ENCODE assay signal across 8 cellular contexts in the genomic region with DNA sequence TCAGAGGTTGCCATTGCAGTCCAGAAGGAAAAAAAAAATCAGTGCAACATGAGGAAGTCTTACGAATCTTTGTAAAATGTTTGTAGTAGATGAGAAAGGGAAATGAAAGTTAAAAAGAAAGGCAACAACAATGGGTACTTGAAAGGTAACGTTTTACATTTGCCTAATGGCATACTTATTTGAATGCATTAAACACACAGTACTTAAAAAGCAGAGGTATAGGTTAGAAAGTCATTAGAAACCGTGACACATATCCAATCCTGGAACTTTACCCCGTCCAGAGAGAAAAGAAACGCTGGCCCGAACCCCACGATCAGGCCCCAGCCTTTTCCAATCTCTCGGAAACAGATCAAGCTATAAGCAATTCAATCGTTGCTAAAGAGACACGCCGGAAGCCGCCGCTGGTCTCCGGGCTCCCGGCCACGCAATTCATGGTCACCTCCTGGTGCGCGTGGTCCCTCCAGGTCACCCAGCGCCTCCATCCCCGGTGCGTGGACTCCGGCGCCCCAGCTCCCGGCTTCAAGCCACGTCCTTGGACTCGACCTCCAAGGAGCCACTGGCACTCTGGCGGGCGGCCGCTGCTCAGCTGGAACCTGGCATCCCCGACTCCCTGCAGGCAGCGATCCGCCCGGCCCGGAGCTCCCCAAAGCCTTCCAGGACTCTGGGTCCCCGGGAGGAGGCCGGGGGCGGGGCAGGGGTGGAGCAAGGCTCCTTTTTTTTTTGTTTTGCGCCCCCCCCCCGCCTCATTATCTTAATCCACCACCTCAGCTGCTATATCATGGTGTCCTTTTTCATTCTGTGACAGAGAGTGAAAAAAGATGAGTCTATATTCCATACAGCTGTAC. TPM values are rescaled to one million over a fixed set of nuclear protein-coding genes. Genes with fewer than 3 reads are reported as not detected.
A peak's percentile ranks its signal among the peaks of the same experiment; 100 is the strongest.
DNase-seq lines count a peak whose midpoint lies in the region; ATAC-seq, FAIRE-seq and TF ChIP-seq lines count a peak whose summit lies in the region.

SLC18B1 (minus strand) TSS at position 663 of the 845 bp plus-strand sequence; CDS start at position 482, 181 bp downstream.

- peaks cover 3% of the 10 kb centered on the region for H3K27me3 Mint-ChIP-seq in activated T-helper 1 cell treated with anti-CD3 and anti-CD28 coated beads, Interleukin-12 subunit alpha, Interleukin-12 subunit beta, Interleukin-2, Interleukin-4 antibody, amounts not matched to agents 30 ng/mL and 10 ng/mL and 1 ng/mL, durations not matched to agents 14 hours and 24 hours and 36 hours (ENCODE audit: insufficient read depth)

- H3K4me3 Mint-ChIP-seq in activated T-helper 1 cell treated with anti-CD3 and anti-CD28 coated beads, Interleukin-12 subunit alpha, Interleukin-12 subunit beta, Interleukin-2, Interleukin-4 antibody, amounts not matched to agents 30 ng/mL and 10 ng/mL and 1 ng/mL, durations not matched to agents 14 hours and 24 hours and 36 hours = no peak within 1 kb of the TSS

- H3K4me2 ChIP-seq in A549 = no peak within 1 kb of the TSS

- H3K4me1 ChIP-seq in A549 (no peaks in the 10 kb centered on the region), muscle layer of duodenum (ENCODE audit: control insufficient read depth in 1 of 2, insufficient read depth in 2 of 2, low read length in 2 of 2) (no peaks in the 10 kb centered on the region), thoracic aorta (ENCODE audit: control insufficient read depth in 1 of 2, low read depth in 2 of 2) (no peaks in the 10 kb centered on the region)

- intact Hi-C loops in activated T-helper 1 cell treated with anti-CD3 and anti-CD28 coated beads, Interleukin-12 subunit alpha, Interleukin-12 subunit beta, Interleukin-2, Interleukin-4 antibody, amounts not matched to agents 30 ng/mL and 10 ng/mL and 1 ng/mL, durations not matched to agents 14 hours and 24 hours and 36 hours (cut with micrococcal nuclease) = loop anchor here (1.0 to 2.0 kb wide), 3 partner anchors 13 to 268 kb away; no protein-coding TSS in a partner anchor

- ATAC-seq in A549 = peak in 1 of 2 experiments; percentile 89; a peak in 4 of 6 replicates
- ATAC-seq in GM18505 (IDR thresholded peaks at IDR 0.05; ENCODE audit: unreplicated experiment) = peak; percentile 52
- peak; percentile 39 for ATAC-seq in HG02884 (IDR thresholded peaks at IDR 0.05; ENCODE audit: unreplicated experiment)
- ATAC-seq in thoracic aorta (ENCODE audit: insufficient number of reproducible peaks, low FRiP score, low read depth) = peak; percentile 40

- no peak for FAIRE-seq in A549 (lab: Jason Lieb, UNC)

- H3K27ac Mint-ChIP-seq in activated T-helper 1 cell treated with anti-CD3 and anti-CD28 coated beads, Interleukin-12 subunit alpha, Interleukin-12 subunit beta, Interleukin-2, Interleukin-4 antibody, amounts not matched to agents 30 ng/mL and 10 ng/mL and 1 ng/mL, durations not matched to agents 14 hours and 24 hours and 36 hours = peak within 1 kb of the TSS; percentile 80

- TF ChIP-seq POLR2A in A549 (IDR thresholded peaks at IDR 0.05; ENCODE audit: low read length) (peak; percentile 49), GM18505 (IDR thresholded peaks at IDR 0.05; ENCODE audit: borderline replicate concordance, extremely low read depth, insufficient read depth, insufficient read length) (peak; percentile 46)

- no peak for TF ChIP-seq RAD21 in A549 (conservative IDR thresholded peaks at IDR 0.05 in 1 of 2, IDR thresholded peaks at IDR 0.05 in 1 of 2)

- TF ChIP-seq CTCF in A549 (IDR thresholded peaks at IDR 0.05) = no peak
- TF ChIP-seq CTCF in thoracic aorta (IDR thresholded peaks at IDR 0.05) = no peak

- H3K9me3 ChIP-seq in A549 (0 out of 3 replicates have a peak, but pooled peaks cover 3% of the 10 kb centered on the region), muscle layer of duodenum (ENCODE audit: control insufficient read depth in 1 of 2, low read length in 2 of 2) (peaks cover 0 to 3% of the 10 kb centered on the region in 2 donors), thoracic aorta (no peaks in the 10 kb centered on the region)

- DNase-seq in A549 (ENCODE audit: low read depth in 1 of 2, low spot score in 1 of 2) (no peak), NCI-H748 treated with DMSO at 0.1 percent for 48 hours (lab: John Stamatoyannopoulos, UW) (peak; percentile 67), fibroblast of gingiva (ENCODE audit: low read depth) (peak; percentile 28), thoracic aorta (ENCODE audit: low spot score) (no peak)
- no peak for DNase-seq in activated T-helper 1 cell treated with anti-CD3 and anti-CD28 coated beads, Interleukin-12 subunit alpha, Interleukin-12 subunit beta, Interleukin-2, Interleukin-4 antibody, amounts not matched to agents 30 ng/mL and 10 ng/mL and 1 ng/mL, durations not matched to agents 14 hours and 24 hours and 36 hours (ENCODE audit: low spot score)

- H3K36me3 ChIP-seq in muscle layer of duodenum (ENCODE audit: control insufficient read depth in 1 of 2, insufficient read depth in 2 of 2, low read length in 2 of 2) = peaks cover 0 to 10% of the 10 kb centered on the region in 2 donors
- H3K36me3 ChIP-seq in thoracic aorta = no peaks in the 10 kb centered on the region

- peaks cover 16% of the 10 kb centered on the region for H3K4me1 Mint-ChIP-seq in activated T-helper 1 cell treated with anti-CD3 and anti-CD28 coated beads, Interleukin-12 subunit alpha, Interleukin-12 subunit beta, Interleukin-2, Interleukin-4 antibody, amounts not matched to agents 30 ng/mL and 10 ng/mL and 1 ng/mL, durations not matched to agents 14 hours and 24 hours and 36 hours (ENCODE audit: low read depth)

- peak within 1 kb of the TSS in 1 of 2 experiments; percentile 80; a peak in 4 of 6 replicates for H3K27ac ChIP-seq in A549
- peak within 1 kb of the TSS; percentile 80 for H3K27ac ChIP-seq in muscle layer of duodenum (ENCODE audit: low read length)
- H3K27ac ChIP-seq in thoracic aorta = peak within 1 kb of the TSS in 1 of 2 donors; percentile 28

- POLR2A ChIA-PET in A549 (lab: Yijun Ruan, JAX) = interaction anchor here (0.6 to 2.1 kb wide), 6 partner anchors 16 to 285 kb away, joined by 3 to 13 read pairs (median 4); partner anchors contain the start of genes RPS12 and STX7

- TF ChIP-seq EP300 in A549 (IDR thresholded peaks at IDR 0.05) = no peak

- H3K27me3 ChIP-seq in muscle layer of duodenum (ENCODE audit: low read depth, low read length) (no peaks in the 10 kb centered on the region), thoracic aorta (replicated peaks; ENCODE audit: insufficient read depth) (no peaks in the 10 kb centered on the region)

- under 1% methylated on average over 28 of the region's 39 CpGs for WGBS in A549 (ENCODE audit: missing lambda C conversion rate)

- CTCF ChIA-PET in A549 (lab: Yijun Ruan, JAX) = interaction anchor here (0.6 to 2.1 kb wide), 19 partner anchors 8 to 883 kb away, joined by 3 to 29 read pairs (median 3); no protein-coding TSS in a partner anchor

- no peaks in the 10 kb centered on the region for H3K9me3 Mint-ChIP-seq in activated T-helper 1 cell treated with anti-CD3 and anti-CD28 coated beads, Interleukin-12 subunit alpha, Interleukin-12 subunit beta, Interleukin-2, Interleukin-4 antibody, amounts not matched to agents 30 ng/mL and 10 ng/mL and 1 ng/mL, durations not matched to agents 14 hours and 24 hours and 36 hours

- H3K4me3 ChIP-seq in A549 (peak within 1 kb of the TSS; percentile 73), muscle layer of duodenum (ENCODE audit: low read depth in 1 of 2, low read length in 2 of 2) (peak within 1 kb of the TSS; percentile 90 to 94), thoracic aorta (no peak within 1 kb of the TSS)

- peaks cover 2% of the 10 kb centered on the region for H3K36me3 Mint-ChIP-seq in activated T-helper 1 cell treated with anti-CD3 and anti-CD28 coated beads, Interleukin-12 subunit alpha, Interleukin-12 subunit beta, Interleukin-2, Interleukin-4 antibody, amounts not matched to agents 30 ng/mL and 10 ng/mL and 1 ng/mL, durations not matched to agents 14 hours and 24 hours and 36 hours (ENCODE audit: low read depth)

TF ChIP-seq in A549, 52 proteins besides CTCF, POLR2A, EP300 and RAD21:
- TF ChIP-seq, protein P1, sequence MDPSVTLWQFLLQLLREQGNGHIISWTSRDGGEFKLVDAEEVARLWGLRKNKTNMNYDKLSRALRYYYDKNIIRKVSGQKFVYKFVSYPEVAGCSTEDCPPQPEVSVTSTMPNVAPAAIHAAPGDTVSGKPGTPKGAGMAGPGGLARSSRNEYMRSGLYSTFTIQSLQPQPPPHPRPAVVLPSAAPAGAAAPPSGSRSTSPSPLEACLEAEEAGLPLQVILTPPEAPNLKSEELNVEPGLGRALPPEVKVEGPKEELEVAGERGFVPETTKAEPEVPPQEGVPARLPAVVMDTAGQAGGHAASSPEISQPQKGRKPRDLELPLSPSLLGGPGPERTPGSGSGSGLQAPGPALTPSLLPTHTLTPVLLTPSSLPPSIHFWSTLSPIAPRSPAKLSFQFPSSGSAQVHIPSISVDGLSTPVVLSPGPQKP (IDR thresholded peaks at IDR 0.05; ENCODE audit: low read depth, low read length) = no peak
- TF ChIP-seq, protein P2, sequence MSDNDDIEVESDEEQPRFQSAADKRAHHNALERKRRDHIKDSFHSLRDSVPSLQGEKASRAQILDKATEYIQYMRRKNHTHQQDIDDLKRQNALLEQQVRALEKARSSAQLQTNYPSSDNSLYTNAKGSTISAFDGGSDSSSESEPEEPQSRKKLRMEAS (IDR thresholded peaks at IDR 0.05) = peak; percentile 29; the same call in 1 of the 2 replicates
- no peak for TF ChIP-seq BHLHE40 (IDR thresholded peaks at IDR 0.05; ENCODE audit: low read depth, low read length)

RNA-seq across cellular contexts. Expression of gene SLC18B1, which starts in this region (rescaled TPM):
- polyA plus RNA-seq in A549 (2011; rRNA removed) (13.2 and 17.4 TPM in 2 replicates), A549 (2017; fragmentation: RNase III; extraction: RNeasy Plus Mini Kit Qiagen cat#74134 plus additional on column Dnase treatment) (4.2 to 4.5 TPM (median 4.2 TPM) in 3 replicates)
- polyA plus RNA-seq in A549 (2012; cell fraction: cytosol; rRNA removed) = 2.5 and 2.8 TPM in 2 replicates
- polyA plus RNA-seq in A549 (2012; cell fraction: nucleus; rRNA removed) = 1.4 and 3.2 TPM in 2 replicates
- polyA minus RNA-seq in A549 (2011; rRNA and poly(A)+ RNA removed) = 4.1 and 4.5 TPM in 2 replicates
- total RNA-seq in activated T-helper 1 cell treated with anti-CD3 and anti-CD28 coated beads, Interleukin-12 subunit alpha, Interleukin-12 subunit beta, Interleukin-2, Interleukin-4 antibody, amounts not matched to agents 30 ng/mL and 10 ng/mL and 1 ng/mL, durations not matched to agents 14 hours and 24 hours and 36 hours = 3.4 and 3.7 TPM in 2 replicates
- 1 to 10 TPM; 3.9 to 6.1 TPM for total RNA-seq in thoracic aorta

Comparison
In these comparisons a context has a peak if more than half of its experiments do, and no peak if none do; other contexts are left out.
1. DNase-seq: peak in NCI-H748 treated with DMSO at 0.1 percent for 48 hours (single experiment) and fibroblast of gingiva (single experiment); none in A549 (0 of 2), activated T-helper 1 cell treated with anti-CD3 and anti-CD28 coated beads, Interleukin-12 subunit alpha, Interleukin-12 subunit beta, Interleukin-2, Interleukin-4 antibody, amounts not matched to agents 30 ng/mL and 10 ng/mL and 1 ng/mL, durations not matched to agents 14 hours and 24 hours and 36 hours (single experiment) and thoracic aorta (single experiment).